In genomic region chr5:43602818-43603534, GRCh38 we compare ENCODE assay signal across 8 cellular contexts. TPM values are rescaled to one million over a fixed set of nuclear protein-coding genes. Genes with fewer than 3 reads are reported as not detected.
DNase-seq lines count a peak whose midpoint lies in the region; ATAC-seq and TF ChIP-seq lines count a peak whose summit lies in the region.

Gene NNT (plus strand): TSS chr5:43603180. CDS start chr5:43609196, 6,016 bp downstream.

- H3K4me3 ChIP-seq in DOHH2 (ENCODE audit: low read length) = peak within 1 kb of the TSS; percentile 94
- H3K4me3 ChIP-seq in gastroesophageal sphincter = peak within 1 kb of the TSS; percentile 74 to 77
- peak within 1 kb of the TSS; percentile 82 for H3K4me3 ChIP-seq in suprapubic skin

- in situ Hi-C loops in KBM-7 (cut with MboI; ENCODE audit: low pct_unique_long_range_greater_than_20kb, low sequenced_read_pairs) = no loop called here

- DNase-seq in KBM-7 (peak; percentile 71), SHP77 treated with DMSO at 0.1 percent for 48 hours (lab: John Stamatoyannopoulos, UW) (peak; percentile 86), nucleus accumbens (lab: John Stamatoyannopoulos, UW) (peak in 54 of 56 donors; percentile 29 to 88 (median 70)), suprapubic skin (ENCODE audit: low spot score in 2 of 2) (peak; percentile 85 to 90)
- DNase-seq in activated gamma-delta T cell treated with anti-CD3 and anti-CD28 coated beads, Interleukin-2, amount 50 U/mL, for 16 hours (ENCODE audit: low read depth) = peak; percentile 63

- H3K9me2 ChIP-seq in DOHH2 (replicated peaks; ENCODE audit: control insufficient read depth, low read length) = no peaks in the 10 kb centered on the region

- TF ChIP-seq POLR2A in gastroesophageal sphincter (IDR thresholded peaks at IDR 0.05) = peak in 1 of 2 donors; percentile 30
- no peak for TF ChIP-seq POLR2A in suprapubic skin (IDR thresholded peaks at IDR 0.05)

- TF ChIP-seq CTCF in DOHH2 (IDR thresholded peaks at IDR 0.05; ENCODE audit: low read depth, low read length, poor library complexity, severe bottlenecking) = no peak
- TF ChIP-seq CTCF in gastroesophageal sphincter (IDR thresholded peaks at IDR 0.05) = peak in 1 of 4 experiments; percentile 23
- TF ChIP-seq CTCF in suprapubic skin (IDR thresholded peaks at IDR 0.05) = no peak

- ATAC-seq in GM21717 (IDR thresholded peaks at IDR 0.05; ENCODE audit: unreplicated experiment) = peak; percentile 85
- peak; percentile 85 for ATAC-seq in gastroesophageal sphincter

- H3K79me2 ChIP-seq in DOHH2 (ENCODE audit: control insufficient read depth, low read length) = peaks cover 72% of the 10 kb centered on the region

- no peaks in the 10 kb centered on the region for H4K20me1 ChIP-seq in DOHH2 (ENCODE audit: control insufficient read depth, insufficient read depth, low read depth, low read length)

- WGBS in gastroesophageal sphincter (ENCODE audit: low coverage in 1 of 2), 2 donors = 0% methylated on average over 1 to 9 of the region's 65 CpGs
- WGBS in suprapubic skin = 0% methylated on average over 16 of the region's 65 CpGs

- H3K4me1 ChIP-seq in DOHH2 (ENCODE audit: control insufficient read depth, low read length) = peaks cover 28% of the 10 kb centered on the region
- H3K4me1 ChIP-seq in gastroesophageal sphincter = peaks cover 0 to 46% (median 5%) of the 10 kb centered on the region in 3 donors
- H3K4me1 ChIP-seq in suprapubic skin = peaks cover 33% of the 10 kb centered on the region

- no peaks in the 10 kb centered on the region for H3F3A ChIP-seq in DOHH2 (ENCODE audit: control insufficient read depth, insufficient read depth)

- no peak for TF ChIP-seq EP300 in gastroesophageal sphincter (IDR thresholded peaks at IDR 0.05)
- no peak for TF ChIP-seq EP300 in suprapubic skin (IDR thresholded peaks at IDR 0.05)

- H3K9me3 ChIP-seq in DOHH2 (ENCODE audit: control insufficient read depth, insufficient read depth, low read length) (no peaks in the 10 kb centered on the region), gastroesophageal sphincter (no peaks in the 10 kb centered on the region), suprapubic skin (no peaks in the 10 kb centered on the region)

- no peaks in the 10 kb centered on the region for H3K27me3 ChIP-seq in DOHH2 (ENCODE audit: control insufficient read depth, low read length)
- no peaks in the 10 kb centered on the region for H3K27me3 ChIP-seq in gastroesophageal sphincter
- H3K27me3 ChIP-seq in suprapubic skin = no peaks in the 10 kb centered on the region

- H3K27ac ChIP-seq in DOHH2 (ENCODE audit: low read depth, low read length) (peak within 1 kb of the TSS; percentile 47), gastroesophageal sphincter (peak within 1 kb of the TSS; percentile 77 to 90 (median 86)), suprapubic skin (peak within 1 kb of the TSS; percentile 90)

- H3K36me3 ChIP-seq in DOHH2 (ENCODE audit: control insufficient read depth, low read length) (peaks cover 19% of the 10 kb centered on the region), gastroesophageal sphincter (peaks cover 0 to 10% of the 10 kb centered on the region in 2 donors), suprapubic skin (no peaks in the 10 kb centered on the region)

- peak within 1 kb of the TSS; percentile 94 for H3K4me2 ChIP-seq in DOHH2 (ENCODE audit: low read length)

RNA-seq across cellular contexts. Expression of gene NNT, which starts in this region (rescaled TPM):
- total RNA-seq in gastroesophageal sphincter (10 to 100 TPM; 52.0 to 91.1 (median 74.3) TPM), suprapubic skin (10 to 100 TPM; 23.9 to 38.3 (median 32.7) TPM)

Comparison
In these comparisons a context has a peak if more than half of its experiments do, and no peak if none do; other contexts are left out.
1. Peak in every context shown above with its lines: DNase-seq, ATAC-seq, H3K4me3 ChIP-seq and H3K27ac ChIP-seq.